1 cellular context compared by ENCODE assay signal in genomic region chr2:75522543-75523312, GRCh38.
TF ChIP-seq lines count a peak whose summit lies in the region.

No MANE protein-coding gene starts in this region.

TF ChIP-seq in HepG2, 621 proteins besides CTCF, POLR2A, EP300 and RAD21 (continued from another document and continues in another):
- TF ChIP-seq CEBPZ (IDR thresholded peaks at IDR 0.05; ENCODE audit: low read length), result no peak
- TF ChIP-seq ZNF619 (CRISPR knock-in tag; IDR thresholded peaks at IDR 0.05), result peak; percentile 86; the same call in 1 of the 2 replicates
- 0 out of 2 replicates have a peak, but pooled peaks have one; percentile 61 for TF ChIP-seq NCOA5 (CRISPR knock-in tag; IDR thresholded peaks at IDR 0.05)
- TF ChIP-seq ZBTB37 (CRISPR knock-in tag; IDR thresholded peaks at IDR 0.05), result peak; percentile 91
- no peak for TF ChIP-seq ZMYM2 (CRISPR knock-in tag; IDR thresholded peaks at IDR 0.05)
- TF ChIP-seq ZNF510 (CRISPR knock-in tag; IDR thresholded peaks at IDR 0.05; ENCODE audit: low read depth), result 0 out of 2 replicates have a peak, but pooled peaks have one; percentile 52
- TF ChIP-seq ZNF512B (CRISPR knock-in tag; IDR thresholded peaks at IDR 0.05; ENCODE audit: borderline replicate concordance), result no peak
- TF ChIP-seq ZMAT5 (CRISPR knock-in tag; IDR thresholded peaks at IDR 0.05; ENCODE audit: borderline replicate concordance, low read depth), result no peak
- peak; percentile 70; the same call in 1 of the 2 replicates for TF ChIP-seq ZNF614 (CRISPR knock-in tag; IDR thresholded peaks at IDR 0.05; ENCODE audit: borderline replicate concordance)
- peak; percentile 82 for TF ChIP-seq SMAD3 (CRISPR knock-in tag; IDR thresholded peaks at IDR 0.05)
- TF ChIP-seq ZSCAN9 (CRISPR knock-in tag; IDR thresholded peaks at IDR 0.05; ENCODE audit: borderline replicate concordance), result peak; percentile 68; the same call in 1 of the 2 replicates
- TF ChIP-seq ZBED4 (CRISPR knock-in tag; IDR thresholded peaks at IDR 0.05; ENCODE audit: borderline replicate concordance), result peak; percentile 77
- peak; percentile 87; the same call in 1 of the 2 replicates for TF ChIP-seq ZBTB20 (CRISPR knock-in tag; IDR thresholded peaks at IDR 0.05; ENCODE audit: borderline replicate concordance, low read depth)
- TF ChIP-seq DMAP1 (CRISPR knock-in tag; IDR thresholded peaks at IDR 0.05), result peak; percentile 80; the same call in 1 of the 2 replicates
- peak; percentile 20; the same call in 1 of the 2 replicates for TF ChIP-seq AKNA (CRISPR knock-in tag; IDR thresholded peaks at IDR 0.05; ENCODE audit: borderline replicate concordance)
- no peak; the same call in 1 of the 2 replicates for TF ChIP-seq CREB1 (IDR thresholded peaks at IDR 0.05)
- TF ChIP-seq CREB1 (CRISPR knock-in tag; IDR thresholded peaks at IDR 0.05), result no peak; the same call in 1 of the 2 replicates
- peak; percentile 59; the same call in 1 of the 2 replicates for TF ChIP-seq ZNF543 (CRISPR knock-in tag; IDR thresholded peaks at IDR 0.05)
- peak; percentile 22; the same call in 1 of the 2 replicates for TF ChIP-seq SSRP1 (CRISPR knock-in tag; IDR thresholded peaks at IDR 0.05)
- TF ChIP-seq ELF4 (CRISPR knock-in tag; IDR thresholded peaks at IDR 0.05; ENCODE audit: borderline replicate concordance), result peak; percentile 83; the same call in 1 of the 2 replicates
- TF ChIP-seq TSC22D2 (CRISPR knock-in tag; IDR thresholded peaks at IDR 0.05; ENCODE audit: borderline replicate concordance), result no peak
- TF ChIP-seq PATZ1 (CRISPR knock-in tag; IDR thresholded peaks at IDR 0.05), result peak; percentile 93
- TF ChIP-seq CHD4 (IDR thresholded peaks at IDR 0.05; ENCODE audit: borderline replicate concordance, low read length), result 0 out of 2 replicates have a peak, but pooled peaks have one; percentile 15
- peak; percentile 96 for TF ChIP-seq MIER3 (CRISPR knock-in tag; IDR thresholded peaks at IDR 0.05; ENCODE audit: borderline replicate concordance)
- peak; percentile 67 for TF ChIP-seq TBX3 (IDR thresholded peaks at IDR 0.05; ENCODE audit: borderline replicate concordance)
- peak; percentile 90; the same call in 1 of the 2 replicates for TF ChIP-seq NKX3-1 (CRISPR knock-in tag; IDR thresholded peaks at IDR 0.05)
- no peak for TF ChIP-seq FOXP1 (IDR thresholded peaks at IDR 0.05)
- TF ChIP-seq FOXP1 (CRISPR knock-in tag; IDR thresholded peaks at IDR 0.05), result peak; percentile 91
- TF ChIP-seq MYC (CRISPR knock-in tag; IDR thresholded peaks at IDR 0.05; ENCODE audit: borderline replicate concordance), result peak; percentile 61; the same call in 1 of the 2 replicates
- TF ChIP-seq ZKSCAN5 (CRISPR knock-in tag; IDR thresholded peaks at IDR 0.05), result no peak
- peak; percentile 96 for TF ChIP-seq NFIC (IDR thresholded peaks at IDR 0.05; ENCODE audit: low read length)
- TF ChIP-seq ZBTB7B (CRISPR knock-in tag; IDR thresholded peaks at IDR 0.05), result peak; percentile 92
- TF ChIP-seq ZNF788 (CRISPR knock-in tag; IDR thresholded peaks at IDR 0.05; ENCODE audit: borderline replicate concordance), result peak; percentile 75; the same call in 1 of the 2 replicates
- TF ChIP-seq STAT5B (CRISPR knock-in tag; IDR thresholded peaks at IDR 0.05), result 0 out of 2 replicates have a peak, but pooled peaks have one; percentile 7
- no peak for TF ChIP-seq ZNF777 (CRISPR knock-in tag; IDR thresholded peaks at IDR 0.05)
- TF ChIP-seq CBX2 (IDR thresholded peaks at IDR 0.05; ENCODE audit: low read depth, low read length), result no peak
- peak; percentile 80 for TF ChIP-seq CBX2 (CRISPR knock-in tag; IDR thresholded peaks at IDR 0.05; ENCODE audit: low read depth)
- TF ChIP-seq TFAP4 (IDR thresholded peaks at IDR 0.05; ENCODE audit: borderline replicate concordance, low read depth), result peak; percentile 76; the same call in 1 of the 2 replicates
